22 cellular contexts compared by ENCODE assay signal in the genomic region with DNA sequence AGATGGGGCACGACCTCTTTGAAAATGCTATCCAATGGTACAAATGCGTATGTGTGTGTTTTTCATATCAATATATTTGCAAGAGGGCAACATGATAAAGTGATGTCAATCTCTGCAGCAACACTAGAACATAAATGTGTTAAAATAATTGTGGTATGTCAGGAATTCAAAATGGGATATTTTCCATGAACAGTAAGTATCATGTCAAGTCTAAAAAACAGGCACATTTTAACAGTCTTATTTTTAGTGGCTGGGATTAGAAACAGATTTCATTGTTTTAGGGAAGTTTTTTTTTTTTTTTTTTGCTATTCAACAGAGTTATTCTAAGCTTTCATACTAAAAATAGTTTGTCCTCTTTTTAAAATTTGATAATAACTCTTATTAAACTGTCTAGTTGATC.
A peak's percentile ranks its signal among the peaks of the same experiment; 100 is the strongest.
DNase-seq lines count a peak whose midpoint lies in the region; ATAC-seq, FAIRE-seq and TF ChIP-seq lines count a peak whose summit lies in the region.
"Had no signal": no experiment of that assay in that cellular context is flagged by ENCODE, and none has a peak within 500 bp of the region (broad histone marks: within the 10 kb centered on the region; RNA-seq: fewer than 3 reads in every experiment).

No MANE protein-coding gene starts in this region.

- no peak overlapping the region for H3K4me3 ChIP-seq in IMR-90 (ENCODE audit: insufficient read depth, low read depth, low read length)
- H3K4me3 ChIP-seq in keratinocyte (ENCODE audit: control insufficient read depth in 2 of 3, extremely low read depth in 1 of 3, insufficient read depth in 2 of 3, low read depth in 1 of 3, low read length in 3 of 3) = no peak overlapping the region
- H3K4me3 ChIP-seq: A549, GM23338 had no signal

- H3K27me3 Mint-ChIP-seq in chondrocyte (ENCODE audit: low read depth) = no peaks in the 10 kb centered on the region

- H3K27ac ChIP-seq in IMR-90 (ENCODE audit: insufficient read depth, low read length) = no peak overlapping the region
- no peak overlapping the region for H3K27ac ChIP-seq in keratinocyte (ENCODE audit: control insufficient read depth, insufficient read depth, low read length)
- H3K27ac ChIP-seq: A549 had no signal

- no peak overlapping the region; the same call in 1 of the 2 replicates for H2BK20ac ChIP-seq in IMR-90 (ENCODE audit: low read depth, low read length)

- H3K56ac ChIP-seq in IMR-90 (ENCODE audit: extremely low read depth, insufficient read depth, low read length) = no peak overlapping the region

- no peak overlapping the region for H2AFZ ChIP-seq in IMR-90 (replicated peaks; ENCODE audit: low read length, poor library complexity)
- H2AFZ ChIP-seq in keratinocyte (ENCODE audit: control insufficient read depth, low read length) = no peak overlapping the region
- H2AFZ ChIP-seq: GM23338 had no signal

- intact Hi-C loops in IMR-90 (cut with micrococcal nuclease) = loop anchor here (5.0 kb wide), 1 partner anchor 924 kb away; no protein-coding TSS in a partner anchor

- TF ChIP-seq RAD21 in IMR-90 (IDR thresholded peaks at IDR 0.05; ENCODE audit: low read length) = no peak

- no peaks in the 10 kb centered on the region for H3K36me3 ChIP-seq in IMR-90 (ENCODE audit: control insufficient read depth, insufficient read depth, low read length)
- H3K36me3 ChIP-seq in keratinocyte (ENCODE audit: control insufficient read depth in 2 of 2, extremely low read depth in 1 of 2, insufficient read depth in 2 of 2, low read length in 2 of 2) = no peaks in the 10 kb centered on the region

- no peak overlapping the region for H2BK5ac ChIP-seq in IMR-90 (ENCODE audit: low read depth, low read length, poor library complexity, severe bottlenecking)

- peak overlapping the region; percentile 16; the same call in 1 of the 2 replicates for H2BK120ac ChIP-seq in IMR-90 (ENCODE audit: low read depth, low read length)

- H3K36me3 Mint-ChIP-seq in chondrocyte (ENCODE audit: low read depth) = no peaks in the 10 kb centered on the region
- H3K36me3 Mint-ChIP-seq: CD4-positive, alpha-beta memory T cell had no signal

- H3K4me3 Mint-ChIP-seq in chondrocyte (ENCODE audit: unreplicated experiment) = no peak overlapping the region
- H3K4me3 Mint-ChIP-seq: B cell; CD4-positive, alpha-beta memory T cell; GM23338 had no signal

- H3K9me1 ChIP-seq in IMR-90 (ENCODE audit: insufficient read depth, low read length) = peaks cover 4% of the 10 kb centered on the region; the same call in 1 of the 2 replicates
- H3K9me1 ChIP-seq in keratinocyte (ENCODE audit: control insufficient read depth, extremely low read depth, insufficient read depth, low read length) = no peaks in the 10 kb centered on the region

- H3K79me1 ChIP-seq in IMR-90 (ENCODE audit: low read depth in 1 of 2, low read length in 2 of 2) = no peaks in the 10 kb centered on the region

- dilution Hi-C loops in IMR-90 (cut with HindIII; ENCODE audit: low sequenced_read_pairs, unreplicated experiment) (no loop called here), keratinocyte (cut with MboI; ENCODE audit: extremely low pct_ligation_motif_present, low sequenced_read_pairs) (no loop called here)

- H3K79me2 ChIP-seq in keratinocyte (ENCODE audit: control insufficient read depth, insufficient read depth, low read length) = no peaks in the 10 kb centered on the region

- no peak overlapping the region for H2AK9ac ChIP-seq in IMR-90 (replicated peaks; ENCODE audit: low read depth, low read length, poor library complexity)

- peaks cover 55% of the 10 kb centered on the region for H3K4me1 Mint-ChIP-seq in chondrocyte (ENCODE audit: low read depth)
- H3K4me1 Mint-ChIP-seq: B cell; CD4-positive, alpha-beta memory T cell had no signal

- DNase-seq in AG20443 (ENCODE audit: low spot score) (peak; percentile 28), IMR-90 (no peak), chondrocyte (ENCODE audit: low spot score) (no peak), keratinocyte (ENCODE audit: low read depth, low spot score) (no peak), LoVo (ENCODE audit: low spot score) (no peak), GM13977 (ENCODE audit: low spot score) (no peak)
- DNase-seq in activated T-cell treated with anti-CD3 and anti-CD28 coated beads, Interleukin-2, amount 50 U/mL, for 48 hours = no peak
- no peak for DNase-seq in activated effector memory CD4-positive, alpha-beta T cell treated with anti-CD3 and anti-CD28 coated beads, Interleukin-2, amount 50 U/mL, for 16 hours
- DNase-seq: Calu3; CD4-positive, alpha-beta memory T cell; DMS79 treated with DMSO at 0.1 percent for 48 hours; KG1; NCI-H1048; NCI-H1436 treated with DMSO at 0.1 percent for 48 hours; NCI-H2029 treated with DMSO at 0.1 percent for 48 hours; NCI-H446 treated with DMSO at 0.1 percent for 48 hours; NCI-H774; RPMI8226; SIG-M5 had no signal

- in situ Hi-C loops in IMR-90 (cut with MboI; ENCODE audit: low sequenced_read_pairs) (no loop called here), GM13977 (cut with MboI; ENCODE audit: low pct_unique_long_range_greater_than_20kb, low sequenced_read_pairs, unreplicated experiment) (no loop called here)

- no peak overlapping the region for H3K14ac ChIP-seq in IMR-90 (replicated peaks; ENCODE audit: low read depth, low read length)

- H3K18ac ChIP-seq in IMR-90 (ENCODE audit: low read depth, low read length) = no peak overlapping the region

- H2AK5ac ChIP-seq in IMR-90 (ENCODE audit: low read depth, low read length) = no peak overlapping the region

- ATAC-seq in IMR-90 (ENCODE audit: low read depth) = no peak
- ATAC-seq: A549, GM23338 had no signal

- H3K9ac ChIP-seq in IMR-90 (ENCODE audit: low read depth, low read length) (no peak overlapping the region), keratinocyte (ENCODE audit: control insufficient read depth, extremely low read depth, insufficient read depth, low read length) (no peak overlapping the region)

- H3K4ac ChIP-seq in IMR-90 (ENCODE audit: low read depth, low read length) = no peak overlapping the region

- H4K20me1 ChIP-seq in IMR-90 (ENCODE audit: insufficient read depth, low read length) (no peaks in the 10 kb centered on the region), keratinocyte (ENCODE audit: control insufficient read depth, extremely low read depth, insufficient read depth, low read length) (no peaks in the 10 kb centered on the region)

- CTCF ChIA-PET in IMR-90 (lab: Yijun Ruan, JAX) = interaction anchor here (0.8 to 0.9 kb wide), 2 partner anchors 16 to 90 kb away, joined by 3 read pairs; no protein-coding TSS in a partner anchor

- TF ChIP-seq POLR2A in IMR-90 (IDR thresholded peaks at IDR 0.05; ENCODE audit: low read depth, low read length) = no peak

- FAIRE-seq in keratinocyte (lab: Jason Lieb, UNC) = peak; percentile 49
- FAIRE-seq: A549 had no signal

- no peaks in the 10 kb centered on the region for H3K9me3 ChIP-seq in IMR-90 (ENCODE audit: control insufficient read depth, insufficient read depth, low read length)
- H3K9me3 ChIP-seq in keratinocyte (ENCODE audit: control insufficient read depth, low read depth, low read length) = no peaks in the 10 kb centered on the region
- H3K9me3 ChIP-seq: A549 had no signal

- no peak overlapping the region; the same call in 1 of the 2 replicates for H4K91ac ChIP-seq in IMR-90 (ENCODE audit: insufficient read depth, low read depth, low read length)

- POLR2A ChIA-PET in IMR-90 (lab: Charles Lee; ENCODE audit: unreplicated experiment) = no interaction called here

- peaks cover 10% of the 10 kb centered on the region for H3K4me1 ChIP-seq in IMR-90 (ENCODE audit: control insufficient read depth, insufficient read depth, low read length)
- peaks cover 55% of the 10 kb centered on the region for H3K4me1 ChIP-seq in keratinocyte (ENCODE audit: control insufficient read depth, extremely low read depth, insufficient read depth, low read length)
- H3K4me1 ChIP-seq: A549 had no signal

- H3K4me2 ChIP-seq in IMR-90 (ENCODE audit: low read depth, low read length) = no peak overlapping the region
- H3K4me2 ChIP-seq in keratinocyte (ENCODE audit: control insufficient read depth, extremely low read depth, insufficient read depth, low read depth, low read length) = no peak overlapping the region
- H3K4me2 ChIP-seq: A549, GM23338 had no signal

- no peak overlapping the region for H4K5ac ChIP-seq in IMR-90 (ENCODE audit: low read depth, low read length)

- H3K27me3 ChIP-seq in IMR-90 (ENCODE audit: control insufficient read depth, insufficient read depth, low read length) = no peaks in the 10 kb centered on the region
- no peaks in the 10 kb centered on the region for H3K27me3 ChIP-seq in keratinocyte (ENCODE audit: control insufficient read depth, extremely low read depth, insufficient read depth, low read length)

- no peak overlapping the region for H3K23ac ChIP-seq in IMR-90 (ENCODE audit: low read depth, low read length)

- no TSS peak for BruUV-seq in IMR-90 (replicated peaks; lab: Mats Ljungman, UMichigan)

- no peak overlapping the region for H4K8ac ChIP-seq in IMR-90 (ENCODE audit: low read depth in 2 of 2, low read length in 2 of 2)

- no peaks in the 10 kb centered on the region for H3K9me3 Mint-ChIP-seq in chondrocyte (ENCODE audit: low read depth)
- H3K9me3 Mint-ChIP-seq: CD4-positive, alpha-beta memory T cell; GM23338 had no signal

- peak overlapping the region; percentile 1 for H3K27ac Mint-ChIP-seq in chondrocyte (ENCODE audit: unreplicated experiment)
- H3K27ac Mint-ChIP-seq: B cell; CD4-positive, alpha-beta memory T cell; GM23338 had no signal

- TF ChIP-seq CTCF in IMR-90 (conservative IDR thresholded peaks at IDR 0.05; ENCODE audit: low read depth, low read length) (no peak), chondrocyte (IDR thresholded peaks at IDR 0.05) (no peak), keratinocyte (optimal IDR thresholded peaks at IDR 0.05 in 1 of 3, IDR thresholded peaks at IDR 0.05 in 1 of 3, conservative IDR thresholded peaks at IDR 0.05 in 1 of 3; ENCODE audit: extremely low read depth in 1 of 3, insufficient read depth in 2 of 3, low read length in 3 of 3) (no peak), GM13977 (IDR thresholded peaks at IDR 0.05; ENCODE audit: extremely low read depth, insufficient read depth, missing control alignments) (no peak)

- WGBS in IMR-90 (ENCODE audit: extremely low coverage in 2 of 2, insufficient read length in 1 of 2), 2 experiments = no CpG with 5 or more reads among the region's 2 CpGs

- H2BK15ac ChIP-seq in IMR-90 (ENCODE audit: low read depth, low read length) = no peak overlapping the region; the same call in 2 of the 3 replicates

TF ChIP-seq in IMR-90, 13 proteins besides CTCF, POLR2A, EP300 and RAD21 (continues in another document):
- TF ChIP-seq NFE2L2 (IDR thresholded peaks at IDR 0.05; ENCODE audit: low read depth, low read length) = no peak
- no peak for TF ChIP-seq MAZ (IDR thresholded peaks at IDR 0.05; ENCODE audit: borderline replicate concordance, low read depth, low read length)
